Comparison of ENCODE assay signal across 8 cellular contexts in genomic region chr1:69520326-69520725, GRCh38. TPM values are rescaled to one million over a fixed set of nuclear protein-coding genes. Genes with fewer than 3 reads are reported as not detected.
"Had no signal": no experiment of that assay in that cellular context is flagged by ENCODE, and none has a peak within 500 bp of the region (broad histone marks: within the 10 kb centered on the region; RNA-seq: fewer than 3 reads in every experiment).

No MANE protein-coding gene starts in this region.

- H3K4me3 ChIP-seq: GM23338 had no signal

- H3K27ac ChIP-seq: HL-60 had no signal

- ATAC-seq: GM23338, HepG2 had no signal

- DNase-seq: H9, HCEC 1CT, HFFc6, KG1 had no signal

RNA-seq across cellular contexts. Expression of gene LRRC7, which starts 47.4 kb away (rescaled TPM):
- total RNA-seq: GM23338, H9, HepG2, HT1080 had no signal
